In genomic region chr18:48541026-48541746, GRCh38 we compare ENCODE assay signal across 7 cellular contexts. TPM values are rescaled to one million over a fixed set of nuclear protein-coding genes. Genes with fewer than 3 reads are reported as not detected.
DNase-seq lines count a peak whose midpoint lies in the region; ATAC-seq and TF ChIP-seq lines count a peak whose summit lies in the region.

No MANE protein-coding gene starts in this region.

- no peak for TF ChIP-seq POLR2A in erythroblast (IDR thresholded peaks at IDR 0.05; ENCODE audit: low read length)

- peak overlapping the region; percentile 94 for H3K27ac Mint-ChIP-seq in HFFc6
- H3K27ac Mint-ChIP-seq in activated CD8-positive, alpha-beta T cell treated with anti-CD3 and anti-CD28 coated beads for 36 hours: no peak overlapping the region

- H3K27ac ChIP-seq in mesodermal cell (ENCODE audit: low read depth, low read length, severe bottlenecking): peak overlapping the region; percentile 66
- H3K27ac ChIP-seq in substantia nigra (ENCODE audit: low read depth, low read length, poor library complexity, severe bottlenecking): peak overlapping the region; percentile 80

- H3K9me3 ChIP-seq in mesodermal cell (ENCODE audit: control insufficient read depth, low read length): no peaks in the 10 kb centered on the region

- H3K36me3 Mint-ChIP-seq in HFFc6 (ENCODE audit: low read depth): peaks cover 10% of the 10 kb centered on the region
- no peaks in the 10 kb centered on the region for H3K36me3 Mint-ChIP-seq in activated CD8-positive, alpha-beta T cell treated with anti-CD3 and anti-CD28 coated beads for 36 hours (ENCODE audit: low read depth)

- TF ChIP-seq CTCF in GM06990 (IDR thresholded peaks at IDR 0.05; ENCODE audit: insufficient read depth, low read length, poor library complexity, severe bottlenecking) (no peak), HFFc6 (IDR thresholded peaks at IDR 0.05) (no peak; the same call in 1 of the 2 replicates)
- TF ChIP-seq CTCF in activated CD8-positive, alpha-beta T cell treated with anti-CD3 and anti-CD28 coated beads for 36 hours (IDR thresholded peaks at IDR 0.05): no peak

- POLR2A ChIA-PET in activated CD8-positive, alpha-beta T cell treated with anti-CD3 and anti-CD28 coated beads for 36 hours (lab: Charles Lee): no interaction called here

- H3K27me3 Mint-ChIP-seq in HFFc6 (ENCODE audit: insufficient read depth): peaks cover 10% of the 10 kb centered on the region
- peaks cover 30% of the 10 kb centered on the region for H3K27me3 Mint-ChIP-seq in activated CD8-positive, alpha-beta T cell treated with anti-CD3 and anti-CD28 coated beads for 36 hours

- H3K27me3 ChIP-seq in GM06990 (replicated peaks; ENCODE audit: control insufficient read depth, insufficient read depth, low read length): no peaks in the 10 kb centered on the region; the same call in 1 of the 2 replicates

- H3K4me3 ChIP-seq in GM06990 (replicated peaks; ENCODE audit: low read depth, low read length) (peak overlapping the region; percentile 86), mesodermal cell (ENCODE audit: extremely low read depth, insufficient read depth, low read length, poor library complexity, severe bottlenecking) (peak overlapping the region; percentile 84)

- CTCF ChIA-PET in activated CD8-positive, alpha-beta T cell treated with anti-CD3 and anti-CD28 coated beads for 36 hours (lab: Charles Lee): no interaction called here

- H3K36me3 ChIP-seq in GM06990 (ENCODE audit: control insufficient read depth, insufficient read depth, low read length) (no peaks in the 10 kb centered on the region; the same call in 1 of the 2 replicates), mesodermal cell (ENCODE audit: control insufficient read depth, insufficient read depth, low read length) (peaks cover 4% of the 10 kb centered on the region)

- WGBS in mesodermal cell (ENCODE audit: insufficient coverage in 2 of 2), 2 experiments: 2 to 3% methylated on average over 52 to 57 of the region's 62 CpGs

- peaks cover 47% of the 10 kb centered on the region for H3K4me1 ChIP-seq in mesodermal cell (ENCODE audit: control insufficient read depth, insufficient read depth, low read length, poor library complexity, severe bottlenecking)

- peaks cover 62% of the 10 kb centered on the region for H3K4me1 Mint-ChIP-seq in HFFc6 (ENCODE audit: low read depth)
- peaks cover 18% of the 10 kb centered on the region for H3K4me1 Mint-ChIP-seq in activated CD8-positive, alpha-beta T cell treated with anti-CD3 and anti-CD28 coated beads for 36 hours (ENCODE audit: low read depth)

- intact Hi-C loops in activated CD8-positive, alpha-beta T cell treated with anti-CD3 and anti-CD28 coated beads for 36 hours (cut with micrococcal nuclease): no loop called here

- ATAC-seq in activated CD8-positive, alpha-beta T cell treated with anti-CD3 and anti-CD28 coated beads for 36 hours: peak; percentile 8

- H3K4me3 Mint-ChIP-seq in HFFc6: peak overlapping the region; percentile 95
- H3K4me3 Mint-ChIP-seq in activated CD8-positive, alpha-beta T cell treated with anti-CD3 and anti-CD28 coated beads for 36 hours: peak overlapping the region; percentile 78

- no peaks in the 10 kb centered on the region for H3K9me3 Mint-ChIP-seq in HFFc6
- H3K9me3 Mint-ChIP-seq in activated CD8-positive, alpha-beta T cell treated with anti-CD3 and anti-CD28 coated beads for 36 hours: no peaks in the 10 kb centered on the region

- peak; percentile 31 for DNase-seq in GM06990 (ENCODE audit: extremely low read depth, insufficient read length)
- DNase-seq in HFFc6: peak; percentile 79
- peak; percentile 11 for DNase-seq in NCI-H2196 treated with DMSO at 0.1 percent for 48 hours (lab: John Stamatoyannopoulos, UW; ENCODE audit: unreplicated experiment)
- DNase-seq in activated CD8-positive, alpha-beta T cell treated with anti-CD3 and anti-CD28 coated beads for 36 hours: peak; percentile 20
- peak; percentile 70 to 79 for DNase-seq in erythroblast (lab: John Stamatoyannopoulos, UW)
- DNase-seq in substantia nigra (lab: John Stamatoyannopoulos, UW): peak in 47 of 49 donors; percentile 15 to 84 (median 67)

RNA-seq across cellular contexts. Expression of gene CTIF, which starts 2.4 kb away (rescaled TPM):
- total RNA-seq in HFFc6 (2021; fragmentation: NEBNext Ultra II Directional; extraction: Animal tissue kit (Norgen Biotek cat#: 25700)): 100 to 1,000 TPM in 1 of 6 experiments, 10 to 100 TPM in 5; 77.6 to 100 (median 79.2) TPM
- 1 to 10 TPM; 3.2 to 3.5 TPM for total RNA-seq in activated CD8-positive, alpha-beta T cell treated with anti-CD3 and anti-CD28 coated beads for 36 hours
- 29.8 TPM for polyA plus RNA-seq in mesodermal cell (2013, experiment 1 of 2)
- polyA plus RNA-seq in mesodermal cell (2013, experiment 2 of 2): 26.5 TPM

Comparison
In these comparisons a context has a peak if more than half of its experiments do, and no peak if none do; other contexts are left out.
1. Peak in every context shown above with its lines: DNase-seq, ATAC-seq, H3K4me3 ChIP-seq and H3K27ac ChIP-seq.
2. DNase-seq: peak in every context shown above with its lines; median percentile 79 in HFFc6; 74 in erythroblast; 67 in substantia nigra; 31 in GM06990; 20 in activated CD8-positive, alpha-beta T cell treated with anti-CD3 and anti-CD28 coated beads for 36 hours; 11 in NCI-H2196 treated with DMSO at 0.1 percent for 48 hours.
3. RNA of gene CTIF, which starts 2.4 kb away (total RNA-seq): 77.6 to 100 TPM in HFFc6; 3.2 to 3.5 TPM in activated CD8-positive, alpha-beta T cell treated with anti-CD3 and anti-CD28 coated beads for 36 hours; every median in the first group is over 10 times any median in the second.